In the genomic region with DNA sequence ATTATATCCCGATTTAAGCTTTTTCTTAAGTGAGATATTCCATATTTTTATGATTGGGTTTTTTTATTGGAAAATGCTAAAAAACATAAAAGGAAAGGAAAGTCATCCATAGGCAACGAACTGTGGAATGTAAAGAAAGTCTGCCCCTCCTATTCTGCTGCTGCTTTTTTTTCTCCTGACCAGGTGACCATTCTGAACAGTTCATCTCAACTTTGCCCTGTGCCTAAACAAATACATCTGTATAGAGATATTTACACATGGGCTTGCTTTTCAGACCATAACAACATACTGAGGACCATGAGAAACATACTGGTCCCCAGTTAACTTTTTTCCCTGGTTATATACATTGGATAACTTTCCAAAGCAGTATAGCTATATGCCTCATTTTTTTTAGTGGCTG, we compare ENCODE assay signal across 34 cellular contexts.
"Had no signal": no experiment of that assay in that cellular context is flagged by ENCODE, and none has a peak within 500 bp of the region (broad histone marks: within the 10 kb centered on the region; RNA-seq: fewer than 3 reads in every experiment).

No MANE protein-coding gene starts in this region.

- H3K4me3 ChIP-seq: MG63 had no signal

- H3K36me3 ChIP-seq: MG63 had no signal

- DNase-seq: Karpas-422, Kasumi-1, MG63, MM.1S, MV-4-11, NCI-H1048, NCI-H1092, NCI-H1092 treated with DMSO at 0.1 percent for 48 hours, NCI-H1105, NCI-H1105 treated with DMSO at 0.1 percent for 48 hours, NCI-H1417, NCI-H1417 treated with DMSO at 0.1 percent for 48 hours, NCI-H1436, NCI-H1436 treated with DMSO at 0.1 percent for 48 hours, NCI-H146, NCI-H1694, NCI-H1694 treated with DMSO at 0.1 percent for 48 hours, NCI-H187, NCI-H187 treated with DMSO at 0.1 percent for 48 hours, NCI-H1930, NCI-H2029, NCI-H2029 treated with DMSO at 0.1 percent for 48 hours, NCI-H2081, NCI-H2081 treated with DMSO at 0.1 percent for 48 hours, NCI-H2107, NCI-H2171, NCI-H2171 treated with DMSO at 0.1 percent for 48 hours, NCI-H2227 treated with DMSO at 0.1 percent for 48 hours, NCI-H226, NCI-H345, NCI-H446, NCI-H446 treated with DMSO at 0.1 percent for 48 hours, NCI-H510A, NCI-H510A treated with DMSO at 0.1 percent for 48 hours had no signal

- H3K9me3 ChIP-seq: MG63 had no signal

- H3K27me3 ChIP-seq: MG63 had no signal
